ENCODE assay signal across 28 cellular contexts in genomic region chr4:60884545-60884944, GRCh38.
DNase-seq lines count a peak whose midpoint lies in the region; ATAC-seq and TF ChIP-seq lines count a peak whose summit lies in the region.
"Had no signal": no experiment of that assay in that cellular context is flagged by ENCODE, and none has a peak within 500 bp of the region (broad histone marks: within the 10 kb centered on the region; RNA-seq: fewer than 3 reads in every experiment).

No MANE protein-coding gene starts in this region.

- H3K36me3 Mint-ChIP-seq in activated T-helper 1 cell treated with anti-CD3 and anti-CD28 coated beads, Interleukin-12 subunit alpha, Interleukin-12 subunit beta, Interleukin-2, Interleukin-4 antibody, amounts not matched to agents 30 ng/mL and 10 ng/mL and 1 ng/mL, durations not matched to agents 14 hours and 24 hours and 36 hours (ENCODE audit: low read depth), result no peaks in the 10 kb centered on the region
- H3K36me3 Mint-ChIP-seq: stimulated activated memory B cell treated with anti-CD40 and anti-IgM and Interleukin-4, amounts not matched to agents 10 μg/mL and 1 μg/mL and 100 μg/mL, for 72 hours had no signal

- peaks cover 11% of the 10 kb centered on the region for H3K9me3 Mint-ChIP-seq in activated T-helper 1 cell treated with anti-CD3 and anti-CD28 coated beads, Interleukin-12 subunit alpha, Interleukin-12 subunit beta, Interleukin-2, Interleukin-4 antibody, amounts not matched to agents 30 ng/mL and 10 ng/mL and 1 ng/mL, durations not matched to agents 14 hours and 24 hours and 36 hours

- H3K27ac Mint-ChIP-seq in activated T-helper 1 cell treated with anti-CD3 and anti-CD28 coated beads, Interleukin-12 subunit alpha, Interleukin-12 subunit beta, Interleukin-2, Interleukin-4 antibody, amounts not matched to agents 30 ng/mL and 10 ng/mL and 1 ng/mL, durations not matched to agents 14 hours and 24 hours and 36 hours, result no peak overlapping the region
- H3K27ac Mint-ChIP-seq: activated CD4-positive, alpha-beta T cell treated with anti-CD3 and anti-CD28 coated beads, Interleukin-2, amount 10 ng/mL, durations not matched to agents 7 days and 5 days; CD4-positive, alpha-beta T cell; stimulated activated memory B cell treated with anti-CD40 and anti-IgM and Interleukin-4, amounts not matched to agents 10 μg/mL and 1 μg/mL and 100 μg/mL, for 72 hours had no signal

- H3K4me2 ChIP-seq in SU-DHL-6 (ENCODE audit: low read depth, low read length, poor library complexity, severe bottlenecking), result no peak overlapping the region
- H3K4me2 ChIP-seq: PC-9 had no signal

- H3K9me2 ChIP-seq in SU-DHL-6 (replicated peaks; ENCODE audit: insufficient read depth, low read length), result no peaks in the 10 kb centered on the region

- intact Hi-C loops in heart right ventricle (cut with DNase I), result no loop called here
- intact Hi-C loops in Right ventricle myocardium inferior (cut with DNase I), result no loop called here
- intact Hi-C loops in lower lobe of right lung (cut with DNase I), result no loop called here
- intact Hi-C loops in activated T-helper 1 cell treated with anti-CD3 and anti-CD28 coated beads, Interleukin-12 subunit alpha, Interleukin-12 subunit beta, Interleukin-2, Interleukin-4 antibody, amounts not matched to agents 30 ng/mL and 10 ng/mL and 1 ng/mL, durations not matched to agents 14 hours and 24 hours and 36 hours (cut with micrococcal nuclease), result no loop called here

- H3K36me3 ChIP-seq in heart right ventricle, result no peaks in the 10 kb centered on the region
- no peaks in the 10 kb centered on the region for H3K36me3 ChIP-seq in SU-DHL-6 (ENCODE audit: low read length)
- H3K36me3 ChIP-seq in thoracic aorta, result no peaks in the 10 kb centered on the region
- H3K36me3 ChIP-seq in lower lobe of right lung, result no peaks in the 10 kb centered on the region
- H3K36me3 ChIP-seq: pancreas, SJCRH30 had no signal

- H4K20me1 ChIP-seq in SU-DHL-6 (ENCODE audit: low read depth, low read length), result no peaks in the 10 kb centered on the region

- H3K27me3 Mint-ChIP-seq in activated T-helper 1 cell treated with anti-CD3 and anti-CD28 coated beads, Interleukin-12 subunit alpha, Interleukin-12 subunit beta, Interleukin-2, Interleukin-4 antibody, amounts not matched to agents 30 ng/mL and 10 ng/mL and 1 ng/mL, durations not matched to agents 14 hours and 24 hours and 36 hours (ENCODE audit: insufficient read depth), result no peaks in the 10 kb centered on the region
- H3K27me3 Mint-ChIP-seq: activated CD4-positive, alpha-beta T cell treated with anti-CD3 and anti-CD28 coated beads, Interleukin-2, amount 10 ng/mL, durations not matched to agents 7 days and 5 days; CD4-positive, alpha-beta T cell; stimulated activated memory B cell treated with anti-CD40 and anti-IgM and Interleukin-4, amounts not matched to agents 10 μg/mL and 1 μg/mL and 100 μg/mL, for 72 hours had no signal

- no peaks in the 10 kb centered on the region for H3K4me1 Mint-ChIP-seq in activated T-helper 1 cell treated with anti-CD3 and anti-CD28 coated beads, Interleukin-12 subunit alpha, Interleukin-12 subunit beta, Interleukin-2, Interleukin-4 antibody, amounts not matched to agents 30 ng/mL and 10 ng/mL and 1 ng/mL, durations not matched to agents 14 hours and 24 hours and 36 hours (ENCODE audit: low read depth)
- H3K4me1 Mint-ChIP-seq: activated CD4-positive, alpha-beta T cell treated with anti-CD3 and anti-CD28 coated beads, Interleukin-2, amount 10 ng/mL, durations not matched to agents 7 days and 5 days; stimulated activated memory B cell treated with anti-CD40 and anti-IgM and Interleukin-4, amounts not matched to agents 10 μg/mL and 1 μg/mL and 100 μg/mL, for 72 hours had no signal

- H3K4me3 ChIP-seq in heart right ventricle (peak overlapping the region in 6 of 10 donors; percentile 5 to 19 (median 8)), SU-DHL-6 (ENCODE audit: insufficient read depth, low read length, poor library complexity, severe bottlenecking) (no peak overlapping the region), fibroblast of pulmonary artery (replicated peaks; ENCODE audit: low read depth, low read length) (no peak overlapping the region), thoracic aorta (peak overlapping the region; percentile 63), lower lobe of right lung (no peak overlapping the region)
- H3K4me3 ChIP-seq: K562, pancreas, PC-9, SJCRH30, testis had no signal

- H3K9me3 ChIP-seq in heart right ventricle (peaks cover 0 to 8% (median 5%) of the 10 kb centered on the region in 11 donors), SU-DHL-6 (ENCODE audit: insufficient read depth, low read length) (no peaks in the 10 kb centered on the region), thoracic aorta (no peaks in the 10 kb centered on the region), lower lobe of right lung (peaks cover under 1% of the 10 kb centered on the region)
- H3K9me3 ChIP-seq: pancreas, SJCRH30, testis had no signal

- no peak for ATAC-seq in heart right ventricle
- no peak for ATAC-seq in Right ventricle myocardium inferior
- ATAC-seq in thoracic aorta (ENCODE audit: insufficient number of reproducible peaks, low FRiP score, low read depth), result no peak
- no peak for ATAC-seq in lower lobe of right lung
- ATAC-seq: K562; pancreas; sciatic nerve; stimulated activated memory B cell treated with anti-CD40 and anti-IgM and Interleukin-4, amounts not matched to agents 10 μg/mL and 1 μg/mL and 100 μg/mL, for 72 hours had no signal

- H3K4me1 ChIP-seq in heart right ventricle, result no peaks in the 10 kb centered on the region
- H3K4me1 ChIP-seq in thoracic aorta (ENCODE audit: control insufficient read depth in 1 of 2, low read depth in 2 of 2), result peaks cover 0 to 4% of the 10 kb centered on the region in 2 donors
- H3K4me1 ChIP-seq in lower lobe of right lung, result no peaks in the 10 kb centered on the region
- H3K4me1 ChIP-seq: pancreas, SJCRH30, testis had no signal

- H3K79me2 ChIP-seq in SU-DHL-6 (ENCODE audit: insufficient read depth, low read length), result no peaks in the 10 kb centered on the region

- peak overlapping the region; percentile 45 for H2AFZ ChIP-seq in SU-DHL-6 (ENCODE audit: low read depth, low read length, severe bottlenecking)
- H2AFZ ChIP-seq: PC-9 had no signal

- no peaks in the 10 kb centered on the region for H3F3A ChIP-seq in SU-DHL-6 (ENCODE audit: insufficient read depth)

- H3K9ac ChIP-seq in SU-DHL-6 (ENCODE audit: low read length), result no peak overlapping the region

- peak overlapping the region in 1 of 10 donors; percentile 7 for H3K27ac ChIP-seq in heart right ventricle
- no peak overlapping the region for H3K27ac ChIP-seq in SU-DHL-6 (ENCODE audit: low read depth, low read length)
- H3K27ac ChIP-seq in thoracic aorta, result no peak overlapping the region
- no peak overlapping the region for H3K27ac ChIP-seq in lower lobe of right lung
- H3K27ac ChIP-seq: pancreas, PC-9, SJCRH30, testis, VCaP had no signal

- no peak overlapping the region for H3K4me3 Mint-ChIP-seq in activated T-helper 1 cell treated with anti-CD3 and anti-CD28 coated beads, Interleukin-12 subunit alpha, Interleukin-12 subunit beta, Interleukin-2, Interleukin-4 antibody, amounts not matched to agents 30 ng/mL and 10 ng/mL and 1 ng/mL, durations not matched to agents 14 hours and 24 hours and 36 hours
- H3K4me3 Mint-ChIP-seq: activated CD4-positive, alpha-beta T cell treated with anti-CD3 and anti-CD28 coated beads, Interleukin-2, amount 10 ng/mL, durations not matched to agents 7 days and 5 days; CD4-positive, alpha-beta T cell; stimulated activated memory B cell treated with anti-CD40 and anti-IgM and Interleukin-4, amounts not matched to agents 10 μg/mL and 1 μg/mL and 100 μg/mL, for 72 hours had no signal

- no peaks in the 10 kb centered on the region for H3K27me3 ChIP-seq in heart right ventricle
- H3K27me3 ChIP-seq in SU-DHL-6 (ENCODE audit: low read length), result no peaks in the 10 kb centered on the region
- H3K27me3 ChIP-seq in thoracic aorta (replicated peaks; ENCODE audit: insufficient read depth), result no peaks in the 10 kb centered on the region
- H3K27me3 ChIP-seq in lower lobe of right lung (ENCODE audit: low read depth), result no peaks in the 10 kb centered on the region
- H3K27me3 ChIP-seq: pancreas, SJCRH30, testis had no signal

- TF ChIP-seq CTCF in heart right ventricle (IDR thresholded peaks at IDR 0.05) (no peak), SU-DHL-6 (IDR thresholded peaks at IDR 0.05; ENCODE audit: insufficient read depth, low read length, poor library complexity, severe bottlenecking) (no peak), fibroblast of pulmonary artery (IDR thresholded peaks at IDR 0.05; ENCODE audit: low read length, missing control alignments) (no peak), thoracic aorta (IDR thresholded peaks at IDR 0.05) (no peak), lower lobe of right lung (IDR thresholded peaks at IDR 0.05) (no peak)

- no peak for DNase-seq in heart right ventricle
- no peak for DNase-seq in Right ventricle myocardium inferior (ENCODE audit: missing footprints)
- peak; percentile 15 for DNase-seq in fibroblast of pulmonary artery (ENCODE audit: low read depth)
- no peak for DNase-seq in thoracic aorta (ENCODE audit: low spot score)
- no peak for DNase-seq in lower lobe of right lung
- no peak for DNase-seq in activated T-helper 1 cell treated with anti-CD3 and anti-CD28 coated beads, Interleukin-12 subunit alpha, Interleukin-12 subunit beta, Interleukin-2, Interleukin-4 antibody, amounts not matched to agents 30 ng/mL and 10 ng/mL and 1 ng/mL, durations not matched to agents 14 hours and 24 hours and 36 hours (ENCODE audit: low spot score)
- DNase-seq in NCI-H748 (lab: John Stamatoyannopoulos, UW; ENCODE audit: unreplicated experiment), result no peak
- DNase-seq: ACHN; activated CD4-positive, alpha-beta T cell treated with anti-CD3 and anti-CD28 coated beads, Interleukin-2, amount 10 ng/mL, durations not matched to agents 7 days and 5 days; activated CD8-positive, alpha-beta memory T cell treated with anti-CD3 and anti-CD28 coated beads, Interleukin-2, amount 50 U/mL, for 48 hours; activated gamma-delta T cell; amniotic stem cell; CD4-positive, alpha-beta T cell; DMS53; MM.1S; NCI-H1694; NCI-H748 treated with DMSO at 0.1 percent for 48 hours; pancreas; PC-9; stimulated activated CD4-positive, alpha-beta T cell treated with anti-CD3 and anti-CD28 coated beads, Interleukin-1b, Interleukin-23, amount 100 ng/mL, for 48 hours; T-helper 2 cell; testis had no signal

- whole genome bisulfite sequencing in heart right ventricle, 2 donors, result 32 to 39% methylated on average over 6 of the region's 6 CpGs

Comparison
In these comparisons a context has a peak if more than half of its experiments do, and no peak if none do; other contexts are left out.
1. H3K4me3 ChIP-seq: peak in heart right ventricle (6 of 10) and thoracic aorta (single experiment); none in SU-DHL-6 (single experiment), fibroblast of pulmonary artery (single experiment) and lower lobe of right lung (single experiment).